1 cellular context compared by ENCODE assay signal in the genomic region with DNA sequence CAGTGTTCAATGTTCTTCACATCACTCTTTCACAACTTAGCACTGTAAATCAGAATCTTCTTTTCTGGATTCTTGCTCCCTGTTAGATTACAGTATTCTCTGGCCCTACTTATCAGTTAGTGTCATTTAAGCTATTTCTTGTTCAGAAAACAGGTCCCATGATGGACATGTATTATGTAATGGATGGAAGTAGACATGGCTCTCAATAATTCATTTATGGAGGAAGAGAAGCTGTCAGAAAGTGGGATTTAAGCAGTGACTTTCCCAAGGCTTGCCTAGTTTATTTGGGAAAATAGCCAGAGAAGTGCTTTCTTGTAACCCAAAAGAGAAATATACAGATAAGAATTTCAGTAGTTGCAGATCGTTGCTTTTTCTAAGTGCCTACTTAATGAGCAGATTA.
TF ChIP-seq lines count a peak whose summit lies in the region.

No MANE protein-coding gene starts in this region.

TF ChIP-seq in A549, 52 proteins besides CTCF, POLR2A, EP300 and RAD21:
- no peak for TF ChIP-seq FOSL2 (IDR thresholded peaks at IDR 0.05)
- TF ChIP-seq FOSL2 (CRISPR knock-in tag; IDR thresholded peaks at IDR 0.05): no peak
- TF ChIP-seq, protein P1, sequence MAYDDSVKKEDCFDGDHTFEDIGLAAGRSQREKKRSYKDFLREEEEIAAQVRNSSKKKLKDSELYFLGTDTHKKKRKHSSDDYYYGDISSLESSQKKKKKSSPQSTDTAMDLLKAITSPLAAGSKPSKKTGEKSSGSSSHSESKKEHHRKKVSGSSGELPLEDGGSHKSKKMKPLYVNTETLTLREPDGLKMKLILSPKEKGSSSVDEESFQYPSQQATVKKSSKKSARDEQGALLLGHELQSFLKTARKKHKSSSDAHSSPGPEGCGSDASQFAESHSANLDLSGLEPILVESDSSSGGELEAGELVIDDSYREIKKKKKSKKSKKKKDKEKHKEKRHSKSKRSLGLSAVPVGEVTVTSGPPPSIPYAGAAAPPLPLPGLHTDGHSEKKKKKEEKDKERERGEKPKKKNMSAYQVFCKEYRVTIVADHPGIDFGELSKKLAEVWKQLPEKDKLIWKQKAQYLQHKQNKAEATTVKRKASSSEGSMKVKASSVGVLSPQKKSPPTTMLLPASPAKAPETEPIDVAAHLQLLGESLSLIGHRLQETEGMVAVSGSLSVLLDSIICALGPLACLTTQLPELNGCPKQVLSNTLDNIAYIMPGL (CRISPR knock-in tag; IDR thresholded peaks at IDR 0.05; ENCODE audit: borderline replicate concordance): no peak
- TF ChIP-seq NR3C1 (IDR thresholded peaks at IDR 0.05): no peak
- TF ChIP-seq GATA3 (IDR thresholded peaks at IDR 0.05; ENCODE audit: borderline replicate concordance): no peak
- TF ChIP-seq RNF2 (IDR thresholded peaks at IDR 0.05; ENCODE audit: borderline replicate concordance, low read depth): no peak
- TF ChIP-seq, protein P2, sequence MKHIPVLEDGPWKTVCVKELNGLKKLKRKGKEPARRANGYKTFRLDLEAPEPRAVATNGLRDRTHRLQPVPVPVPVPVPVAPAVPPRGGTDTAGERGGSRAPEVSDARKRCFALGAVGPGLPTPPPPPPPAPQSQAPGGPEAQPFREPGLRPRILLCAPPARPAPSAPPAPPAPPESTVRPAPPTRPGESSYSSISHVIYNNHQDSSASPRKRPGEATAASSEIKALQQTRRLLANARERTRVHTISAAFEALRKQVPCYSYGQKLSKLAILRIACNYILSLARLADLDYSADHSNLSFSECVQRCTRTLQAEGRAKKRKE (CRISPR knock-in tag; IDR thresholded peaks at IDR 0.05; ENCODE audit: low read depth): no peak
